In genomic region chr22:38036392-38037062, GRCh38 we compare ENCODE assay signal across 17 cellular contexts. TPM values are rescaled to one million over a fixed set of nuclear protein-coding genes. Genes with fewer than 3 reads are reported as not detected.
"Had no signal": no experiment of that assay in that cellular context is flagged by ENCODE, and none has a peak within 500 bp of the region (broad histone marks: within the 10 kb centered on the region; RNA-seq: fewer than 3 reads in every experiment).

No MANE protein-coding gene starts in this region.

- H3K9me3 Mint-ChIP-seq: activated naive CD4-positive, alpha-beta T cell treated with anti-CD3 and anti-CD28 coated beads, Interleukin-2, amount 10 ng/mL, durations not matched to agents 7 days and 5 days; activated T-helper 2 cell treated with anti-CD3 and anti-CD28 coated beads, Interferon-gamma antibody, Interleukin-2, Interleukin-4, amounts not matched to agents 10 μg/mL and 5 μg/mL and 100 μg/mL, durations not matched to agents 14 hours and 24 hours and 36 hours; naive B cell had no signal

- ATAC-seq: body of pancreas, lower lobe of right lung had no signal

- H3K4me1 Mint-ChIP-seq: activated naive CD4-positive, alpha-beta T cell treated with anti-CD3 and anti-CD28 coated beads, Interleukin-2, amount 10 ng/mL, durations not matched to agents 7 days and 5 days had no signal

- H3K9me3 ChIP-seq: adrenal gland, body of pancreas, lower lobe of right lung, upper lobe of left lung had no signal

- H3K36me3 ChIP-seq: adrenal gland, lower lobe of right lung, upper lobe of left lung had no signal

- H3K4me3 ChIP-seq: adrenal gland, body of pancreas, lower lobe of right lung, upper lobe of left lung had no signal

- H3K27ac Mint-ChIP-seq: activated naive CD4-positive, alpha-beta T cell treated with anti-CD3 and anti-CD28 coated beads, Interleukin-2, amount 10 ng/mL, durations not matched to agents 7 days and 5 days; activated T-helper 2 cell treated with anti-CD3 and anti-CD28 coated beads, Interferon-gamma antibody, Interleukin-2, Interleukin-4, amounts not matched to agents 10 μg/mL and 5 μg/mL and 100 μg/mL, durations not matched to agents 14 hours and 24 hours and 36 hours had no signal

- H3K27ac ChIP-seq: body of pancreas, lower lobe of right lung, upper lobe of left lung had no signal

- H3K27me3 ChIP-seq: adrenal gland, body of pancreas, upper lobe of left lung had no signal

- H3K36me3 Mint-ChIP-seq: activated naive CD4-positive, alpha-beta T cell treated with anti-CD3 and anti-CD28 coated beads, Interleukin-2, amount 10 ng/mL, durations not matched to agents 7 days and 5 days; naive B cell had no signal

- H3K4me3 Mint-ChIP-seq: activated naive CD4-positive, alpha-beta T cell treated with anti-CD3 and anti-CD28 coated beads, Interleukin-2, amount 10 ng/mL, durations not matched to agents 7 days and 5 days; naive B cell had no signal

- DNase-seq: activated CD4-positive, alpha-beta T cell treated with anti-CD3 and anti-CD28 coated beads, Interleukin-2, amount 50 U/mL, for 1 hour; activated CD4-positive, CD25-positive, alpha-beta regulatory T cell; activated naive CD4-positive, alpha-beta T cell treated with anti-CD3 and anti-CD28 coated beads, Interleukin-2, amount 10 ng/mL, durations not matched to agents 7 days and 5 days; adrenal gland; body of pancreas; cerebellar nuclear complex; effector CD8-positive, alpha-beta T cell; hippocampal formation; kidney glomerular epithelial cell; lower lobe of right lung; naive B cell; stimulated activated CD4-positive, alpha-beta T cell treated with anti-CD3 and anti-CD28 coated beads, Interleukin-15, amount 100 ng/mL, for 24 hours; T-helper 2 cell; upper lobe of left lung had no signal

RNA-seq across cellular contexts. Expression of gene SLC16A8, which starts 47.5 kb away (rescaled TPM):
- total RNA-seq: activated T-helper 2 cell treated with anti-CD3 and anti-CD28 coated beads, Interferon-gamma antibody, Interleukin-2, Interleukin-4, amounts not matched to agents 10 μg/mL and 5 μg/mL and 100 μg/mL, durations not matched to agents 14 hours and 24 hours and 36 hours; body of pancreas; renal cortical epithelial cell had no signal

RNA-seq across cellular contexts. Expression of gene SOX10, which starts 52.2 kb away (rescaled TPM):
- total RNA-seq: activated CD8-positive, alpha-beta memory T cell treated with anti-CD3 and anti-CD28 coated beads for 36 hours; activated T-helper 2 cell treated with anti-CD3 and anti-CD28 coated beads, Interferon-gamma antibody, Interleukin-2, Interleukin-4, amounts not matched to agents 10 μg/mL and 5 μg/mL and 100 μg/mL, durations not matched to agents 14 hours and 24 hours and 36 hours; lower lobe of right lung; renal cortical epithelial cell had no signal
